ENCODE assay signal across 9 cellular contexts in genomic region chr16:86567701-86568571, GRCh38. TPM values are rescaled to one million over a fixed set of nuclear protein-coding genes. Genes with fewer than 3 reads are reported as not detected.
A peak's percentile ranks its signal among the peaks of the same experiment; 100 is the strongest.
DNase-seq lines count a peak whose midpoint lies in the region; ATAC-seq and TF ChIP-seq lines count a peak whose summit lies in the region.
"Had no signal": no experiment of that assay in that cellular context is flagged by ENCODE, and none has a peak within 500 bp of the region (broad histone marks: within the 10 kb centered on the region; RNA-seq: fewer than 3 reads in every experiment).

No MANE protein-coding gene starts in this region.

- H3K36me3 ChIP-seq in HEK293 (ENCODE audit: control insufficient read depth in 2 of 2, insufficient read depth in 1 of 2, low read length in 2 of 2): no peaks in the 10 kb centered on the region
- H3K36me3 ChIP-seq in brain microvascular endothelial cell (replicated peaks): peaks cover 55% of the 10 kb centered on the region
- H3K36me3 ChIP-seq in iPS-15b (ENCODE audit: control insufficient read depth, insufficient read depth, low read length): no peaks in the 10 kb centered on the region
- H3K36me3 ChIP-seq in spleen: no peaks in the 10 kb centered on the region

- no peak for TF ChIP-seq POLR2A in spleen (IDR thresholded peaks at IDR 0.05)

- WGBS in spleen, 5 donors: 3 to 7% (median 6%) methylated on average over 18 to 115 of the region's 115 CpGs

- POLR2A ChIA-PET in HEK293 (lab: Yijun Ruan, JAX): no interaction called here

- in situ Hi-C loops in brain microvascular endothelial cell (cut with HindIII; ENCODE audit: low pct_ligation_motif_present, low sequenced_read_pairs): loop anchor here (25.0 kb wide), 1 partner anchor 719 kb away; no protein-coding TSS in a partner anchor

- TF ChIP-seq CTCF in HEK293 (tag by site-specific recombination; IDR thresholded peaks at IDR 0.05) (no peak), brain microvascular endothelial cell (IDR thresholded peaks at IDR 0.05; ENCODE audit: low read depth, low read length, missing control alignments) (no peak), spleen (IDR thresholded peaks at IDR 0.05 in 8 of 11, conservative IDR thresholded peaks at IDR 0.05 in 3 of 11) (no peak)

- ATAC-seq in HG02938 (IDR thresholded peaks at IDR 0.05; ENCODE audit: unreplicated experiment): no peak
- ATAC-seq in GM19463 (IDR thresholded peaks at IDR 0.05; ENCODE audit: unreplicated experiment): no peak

- intact Hi-C loops in spleen (cut with DNase I; ENCODE audit: low total_unique reads): loop anchor here (10.0 kb wide), 1 partner anchor 1067 kb away; no protein-coding TSS in a partner anchor

- no peaks in the 10 kb centered on the region for H3K27me3 ChIP-seq in brain microvascular endothelial cell (replicated peaks)
- H3K27me3 ChIP-seq in iPS-15b (ENCODE audit: control insufficient read depth, insufficient read depth, low read length): peaks cover 89% of the 10 kb centered on the region
- peaks cover 13 to 100% (median 89%) of the 10 kb centered on the region in 7 donors for H3K27me3 ChIP-seq in spleen (replicated peaks in 1 of 7)

- CTCF ChIA-PET in HEK293 (lab: Yijun Ruan, JAX): interaction anchor here (0.7 to 8.8 kb wide), 3 partner anchors 301 to 493 kb away, joined by 3 to 127 read pairs (median 3); no protein-coding TSS in a partner anchor

- H3K9ac ChIP-seq in iPS-15b (ENCODE audit: low read depth, low read length): no peak overlapping the region

- no peak for DNase-seq in brain microvascular endothelial cell
- DNase-seq in spleen: peak; percentile 69
- no peak for DNase-seq in NCI-H2171 treated with DMSO at 0.1 percent for 48 hours (lab: John Stamatoyannopoulos, UW)
- DNase-seq in NAMALWA (ENCODE audit: low spot score): no peak
- DNase-seq: activated CD4-positive, alpha-beta T cell treated with anti-CD3 and anti-CD28 coated beads for 1 hour had no signal

- H3K27ac ChIP-seq in HEK293 (ENCODE audit: extremely low read depth, low read depth, low read length) (no peak overlapping the region), brain microvascular endothelial cell (peak overlapping the region; percentile 79), spleen (no peak overlapping the region)

- no peaks in the 10 kb centered on the region for H3K4me1 ChIP-seq in HEK293 (ENCODE audit: control insufficient read depth, insufficient read depth, low read length)
- H3K4me1 ChIP-seq in iPS-15b (ENCODE audit: control insufficient read depth, insufficient read depth, low read length): peaks cover 6% of the 10 kb centered on the region
- H3K4me1 ChIP-seq in spleen: peaks cover 4 to 48% (median 37%) of the 10 kb centered on the region in 6 donors

- H3K9me3 ChIP-seq in HEK293 (ENCODE audit: control insufficient read depth, insufficient read depth, low read depth, low read length) (no peaks in the 10 kb centered on the region), iPS-15b (ENCODE audit: control insufficient read depth, insufficient read depth, low read length) (no peaks in the 10 kb centered on the region), spleen (no peaks in the 10 kb centered on the region)

- H3K4me3 ChIP-seq in HEK293 (ENCODE audit: low read depth, low read length) (peak overlapping the region; percentile 60), brain microvascular endothelial cell (ENCODE audit: low read depth, low read length) (peak overlapping the region; percentile 93), iPS-15b (ENCODE audit: low read depth, low read length) (peak overlapping the region; percentile 41), spleen (peak overlapping the region in 3 of 8 donors; percentile 19 to 59 (median 24))

TF ChIP-seq in HEK293, 187 proteins besides CTCF, POLR2A, EP300 and RAD21:
- TF ChIP-seq ZNF391 (tag by site-specific recombination; IDR thresholded peaks at IDR 0.05; ENCODE audit: borderline replicate concordance, low read depth): no peak
- TF ChIP-seq ZNF335 (tag by site-specific recombination; conservative IDR thresholded peaks at IDR 0.05): peak; percentile 86; the same call in 1 of the 2 replicates
- no peak for TF ChIP-seq IKZF3 (tag by site-specific recombination; IDR thresholded peaks at IDR 0.05)
- TF ChIP-seq ZNF140 (tag by site-specific recombination; IDR thresholded peaks at IDR 0.05): no peak

RNA-seq across cellular contexts. Expression of gene FOXC2, which starts 1.3 kb away (rescaled TPM):
- not detected for total RNA-seq in spleen
- polyA plus RNA-seq in spleen: under 1 TPM in 2 of 3 donors, not detected in 1; 0.05 to 0.10 TPM

RNA-seq across cellular contexts. Expression of gene FOXL1, which starts 10.4 kb away (rescaled TPM):
- not detected for total RNA-seq in spleen
- under 1 TPM; 0.03 to 0.29 (median 0.07) TPM for polyA plus RNA-seq in spleen

RNA-seq across cellular contexts. Expression of gene MTHFSD, which starts 12.9 kb away (rescaled TPM):
- total RNA-seq in spleen: 10 to 100 TPM; 12.9 to 32.1 (median 24.6) TPM
- 10 to 100 TPM in 2 of 3 donors, 1 to 10 TPM in 1; 9.1 to 12.5 (median 12.2) TPM for polyA plus RNA-seq in spleen

RNA-seq across cellular contexts. Expression of gene FOXF1, which starts 57.6 kb away (rescaled TPM):
- 1 to 10 TPM in 1 of 7 donors, under 1 TPM in 6; 0.34 to 2.2 (median 0.70) TPM for total RNA-seq in spleen
- under 1 TPM; 0.33 to 0.86 (median 0.64) TPM for polyA plus RNA-seq in spleen
